Comparison of ENCODE assay signal across 8 cellular contexts in genomic region chr9:27573699-27574265, GRCh38. TPM values are rescaled to one million over a fixed set of nuclear protein-coding genes. Genes with fewer than 3 reads are reported as not detected.
DNase-seq lines count a peak whose midpoint lies in the region; ATAC-seq and TF ChIP-seq lines count a peak whose summit lies in the region.

No MANE protein-coding gene starts in this region.

- no peak for TF ChIP-seq CTCF in HFFc6 (IDR thresholded peaks at IDR 0.05)

- H3K9me3 Mint-ChIP-seq in HFFc6 = no peaks in the 10 kb centered on the region
- H3K9me3 Mint-ChIP-seq in activated naive CD8-positive, alpha-beta T cell (ENCODE audit: low read depth) = peaks cover 8% of the 10 kb centered on the region

- peak overlapping the region; percentile 90 for H3K4me3 Mint-ChIP-seq in HFFc6
- peak overlapping the region; percentile 98 for H3K4me3 Mint-ChIP-seq in activated naive CD8-positive, alpha-beta T cell

- H3K27me3 Mint-ChIP-seq in HFFc6 (ENCODE audit: insufficient read depth) = peaks cover 4% of the 10 kb centered on the region; the same call in 1 of the 2 replicates
- no peaks in the 10 kb centered on the region for H3K27me3 Mint-ChIP-seq in activated naive CD8-positive, alpha-beta T cell

- peak overlapping the region; percentile 92 for H3K27ac ChIP-seq in temporal lobe (ENCODE audit: low read depth, low read length)

- peak; percentile 84 for ATAC-seq in SK-N-SH treated with all-trans-retinoic acid at 6 μM for 48 hours

- peak overlapping the region; percentile 96 for H3K27ac Mint-ChIP-seq in HFFc6
- H3K27ac Mint-ChIP-seq in activated naive CD8-positive, alpha-beta T cell = peak overlapping the region; percentile 100

- H3K36me3 Mint-ChIP-seq in HFFc6 (ENCODE audit: low read depth) = no peaks in the 10 kb centered on the region
- H3K36me3 Mint-ChIP-seq in activated naive CD8-positive, alpha-beta T cell = peaks cover 2% of the 10 kb centered on the region

- DNase-seq in GM04503 (ENCODE audit: low read depth) (peak; percentile 87), HFFc6 (peak; percentile 99), NAMALWA (ENCODE audit: low spot score) (peak; percentile 99), glomerular visceral epithelial cell (ENCODE audit: extremely low spot score) (peak; percentile 97), occipital lobe (lab: John Stamatoyannopoulos, UW) (peak; percentile 94)

- peaks cover 21% of the 10 kb centered on the region for H3K4me1 Mint-ChIP-seq in HFFc6 (ENCODE audit: low read depth)
- H3K4me1 Mint-ChIP-seq in activated naive CD8-positive, alpha-beta T cell (ENCODE audit: low read depth) = peaks cover 34% of the 10 kb centered on the region

TF ChIP-seq in SK-N-SH treated with all-trans-retinoic acid at 6 μM for 48 hours, 23 proteins besides CTCF, POLR2A, EP300 and RAD21:
- TF ChIP-seq, protein P1, sequence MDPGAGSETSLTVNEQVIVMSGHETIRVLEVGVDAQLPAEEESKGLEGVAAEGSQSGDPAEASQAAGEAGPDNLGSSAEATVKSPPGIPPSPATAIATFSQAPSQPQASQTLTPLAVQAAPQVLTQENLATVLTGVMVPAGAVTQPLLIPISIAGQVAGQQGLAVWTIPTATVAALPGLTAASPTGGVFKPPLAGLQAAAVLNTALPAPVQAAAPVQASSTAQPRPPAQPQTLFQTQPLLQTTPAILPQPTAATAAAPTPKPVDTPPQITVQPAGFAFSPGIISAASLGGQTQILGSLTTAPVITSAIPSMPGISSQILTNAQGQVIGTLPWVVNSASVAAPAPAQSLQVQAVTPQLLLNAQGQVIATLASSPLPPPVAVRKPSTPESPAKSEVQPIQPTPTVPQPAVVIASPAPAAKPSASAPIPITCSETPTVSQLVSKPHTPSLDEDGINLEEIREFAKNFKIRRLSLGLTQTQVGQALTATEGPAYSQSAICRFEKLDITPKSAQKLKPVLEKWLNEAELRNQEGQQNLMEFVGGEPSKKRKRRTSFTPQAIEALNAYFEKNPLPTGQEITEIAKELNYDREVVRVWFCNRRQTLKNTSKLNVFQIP (CRISPR knock-in tag; IDR thresholded peaks at IDR 0.05; ENCODE audit: borderline replicate concordance, low read depth) = no peak
- TF ChIP-seq SNAI2 (CRISPR knock-in tag; IDR thresholded peaks at IDR 0.05) (no peak), RARB (CRISPR knock-in tag; IDR thresholded peaks at IDR 0.05) (no peak), BACH2 (CRISPR knock-in tag; IDR thresholded peaks at IDR 0.05; ENCODE audit: borderline replicate concordance) (no peak), GLIS3 (CRISPR knock-in tag; IDR thresholded peaks at IDR 0.05) (no peak), ESRRG (CRISPR knock-in tag; IDR thresholded peaks at IDR 0.05) (no peak), CSDC2 (CRISPR knock-in tag; IDR thresholded peaks at IDR 0.05) (no peak), CSRNP3 (CRISPR knock-in tag; IDR thresholded peaks at IDR 0.05) (no peak), ARNTL (CRISPR knock-in tag; IDR thresholded peaks at IDR 0.05; ENCODE audit: borderline replicate concordance, low read depth) (no peak), TOX (CRISPR knock-in tag; IDR thresholded peaks at IDR 0.05; ENCODE audit: borderline replicate concordance) (no peak), ZNF565 (CRISPR knock-in tag; conservative IDR thresholded peaks at IDR 0.05; ENCODE audit: low read depth) (no peak), ZC3H10 (CRISPR knock-in tag; IDR thresholded peaks at IDR 0.05) (no peak), ZNF8 (CRISPR knock-in tag; IDR thresholded peaks at IDR 0.05) (no peak), ZFP30 (CRISPR knock-in tag; IDR thresholded peaks at IDR 0.05) (no peak), ZNF70 (CRISPR knock-in tag; IDR thresholded peaks at IDR 0.05) (no peak), ZFP3 (CRISPR knock-in tag; IDR thresholded peaks at IDR 0.05) (no peak), PATZ1 (CRISPR knock-in tag; IDR thresholded peaks at IDR 0.05; ENCODE audit: borderline replicate concordance) (no peak)
- TF ChIP-seq, protein P2, sequence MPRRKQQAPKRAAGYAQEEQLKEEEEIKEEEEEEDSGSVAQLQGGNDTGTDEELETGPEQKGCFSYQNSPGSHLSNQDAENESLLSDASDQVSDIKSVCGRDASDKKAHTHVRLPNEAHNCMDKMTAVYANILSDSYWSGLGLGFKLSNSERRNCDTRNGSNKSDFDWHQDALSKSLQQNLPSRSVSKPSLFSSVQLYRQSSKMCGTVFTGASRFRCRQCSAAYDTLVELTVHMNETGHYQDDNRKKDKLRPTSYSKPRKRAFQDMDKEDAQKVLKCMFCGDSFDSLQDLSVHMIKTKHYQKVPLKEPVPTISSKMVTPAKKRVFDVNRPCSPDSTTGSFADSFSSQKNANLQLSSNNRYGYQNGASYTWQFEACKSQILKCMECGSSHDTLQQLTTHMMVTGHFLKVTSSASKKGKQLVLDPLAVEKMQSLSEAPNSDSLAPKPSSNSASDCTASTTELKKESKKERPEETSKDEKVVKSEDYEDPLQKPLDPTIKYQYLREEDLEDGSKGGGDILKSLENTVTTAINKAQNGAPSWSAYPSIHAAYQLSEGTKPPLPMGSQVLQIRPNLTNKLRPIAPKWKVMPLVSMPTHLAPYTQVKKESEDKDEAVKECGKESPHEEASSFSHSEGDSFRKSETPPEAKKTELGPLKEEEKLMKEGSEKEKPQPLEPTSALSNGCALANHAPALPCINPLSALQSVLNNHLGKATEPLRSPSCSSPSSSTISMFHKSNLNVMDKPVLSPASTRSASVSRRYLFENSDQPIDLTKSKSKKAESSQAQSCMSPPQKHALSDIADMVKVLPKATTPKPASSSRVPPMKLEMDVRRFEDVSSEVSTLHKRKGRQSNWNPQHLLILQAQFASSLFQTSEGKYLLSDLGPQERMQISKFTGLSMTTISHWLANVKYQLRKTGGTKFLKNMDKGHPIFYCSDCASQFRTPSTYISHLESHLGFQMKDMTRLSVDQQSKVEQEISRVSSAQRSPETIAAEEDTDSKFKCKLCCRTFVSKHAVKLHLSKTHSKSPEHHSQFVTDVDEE (CRISPR knock-in tag; IDR thresholded peaks at IDR 0.05) = no peak

RNA-seq across cellular contexts. Expression of gene C9orf72, which starts 0.5 kb away (rescaled TPM):
- total RNA-seq in HFFc6 (2021; fragmentation: NEBNext Ultra II Directional; extraction: Animal tissue kit (Norgen Biotek cat#: 25700)) = 1 to 10 TPM; 1.4 to 3.7 (median 2.3) TPM
- total RNA-seq in occipital lobe (69.3 TPM), temporal lobe (48.7 TPM)

RNA-seq across cellular contexts. Expression of gene MOB3B, which starts 44.2 kb away (rescaled TPM):
- total RNA-seq in HFFc6 (2021; fragmentation: NEBNext Ultra II Directional; extraction: Animal tissue kit (Norgen Biotek cat#: 25700)) = not detected
- total RNA-seq in occipital lobe (6.2 TPM), temporal lobe (7.6 TPM)

RNA-seq across cellular contexts. Expression of gene IFNK, which starts 49.7 kb away (rescaled TPM):
- total RNA-seq in HFFc6 (2021; fragmentation: NEBNext Ultra II Directional; extraction: Animal tissue kit (Norgen Biotek cat#: 25700)) = not detected
- total RNA-seq in occipital lobe = not detected
- total RNA-seq in temporal lobe = not detected

Comparison
In these comparisons a context has a peak if more than half of its experiments do, and no peak if none do; other contexts are left out.
1. Peak in every context shown above with its lines: DNase-seq, ATAC-seq and H3K27ac ChIP-seq.
2. RNA of gene C9orf72, which starts 0.5 kb away (total RNA-seq): 69.3 TPM in occipital lobe (single experiment) and 48.7 TPM in temporal lobe (single experiment); 1.4 to 3.7 TPM in HFFc6; every median in the first group is over 10 times any median in the second.